Comparison of ENCODE assay signal across 8 cellular contexts in genomic region chr22:26169312-26170111, GRCh38. TPM values are rescaled to one million over a fixed set of nuclear protein-coding genes. Genes with fewer than 3 reads are reported as not detected.
DNase-seq lines count a peak whose midpoint lies in the region; ATAC-seq and TF ChIP-seq lines count a peak whose summit lies in the region.

Gene SEZ6L (plus strand): TSS chr22:26169462. CDS start chr22:26169670, 208 bp downstream.

- WGBS in stomach, 5 donors = 0 to 3% (median 1%) methylated on average over 43 to 91 of the region's 92 CpGs

- H3K27ac Mint-ChIP-seq in IgD-negative memory B cell (peak within 1 kb of the TSS in 1 of 3 donors; percentile 16), T-helper 17 cell (no peak within 1 kb of the TSS)

- H3K36me3 Mint-ChIP-seq in IgD-negative memory B cell = no peaks in the 10 kb centered on the region
- H3K36me3 Mint-ChIP-seq in T-helper 17 cell (ENCODE audit: low read depth) = peaks cover 4% of the 10 kb centered on the region

- H3K36me3 ChIP-seq in stomach = no peaks in the 10 kb centered on the region

- H3K9me3 ChIP-seq in T-helper 17 cell (ENCODE audit: control insufficient read depth, low read length, poor library complexity, severe bottlenecking) = no peaks in the 10 kb centered on the region
- H3K9me3 ChIP-seq in stomach = no peaks in the 10 kb centered on the region

- no peak for DNase-seq in T-helper 17 cell
- peak; percentile 61 for DNase-seq in iPS-NIHi11 (ENCODE audit: low spot score)
- no peak for DNase-seq in stomach
- no peak for DNase-seq in hepatic stellate cell (ENCODE audit: low spot score)
- DNase-seq in HK-2 (ENCODE audit: unreplicated experiment) = no peak
- DNase-seq in ACHN = no peak

- TF ChIP-seq CTCF in stomach (IDR thresholded peaks at IDR 0.05) = no peak

- H3K4me3 ChIP-seq in stomach = peak within 1 kb of the TSS; percentile 38 to 46 (median 44)

- H3K27me3 Mint-ChIP-seq in IgD-negative memory B cell = peaks cover 55% of the 10 kb centered on the region
- H3K27me3 Mint-ChIP-seq in T-helper 17 cell = peaks cover 92% of the 10 kb centered on the region

- H3K4me1 Mint-ChIP-seq in IgD-negative memory B cell (peaks cover 1 to 10% (median 4%) of the 10 kb centered on the region in 3 donors), T-helper 17 cell (peaks cover 6% of the 10 kb centered on the region)

- H3K27ac ChIP-seq in stomach = no peak within 1 kb of the TSS

- intact Hi-C loops in stomach (cut with DNase I; ENCODE audit: low total_unique reads) = no loop called here

- in situ Hi-C loops in ACHN (cut with HindIII; ENCODE audit: low pct_ligation_motif_present, low pct_unique_long_range_greater_than_20kb, low sequenced_read_pairs) = no loop called here

- peaks cover 9 to 27% (median 16%) of the 10 kb centered on the region in 4 donors for H3K4me1 ChIP-seq in stomach

- TF ChIP-seq EP300 in stomach (IDR thresholded peaks at IDR 0.05) = no peak

- no peak for TF ChIP-seq POLR2A in stomach (IDR thresholded peaks at IDR 0.05)

- ATAC-seq in T-helper 17 cell (no peak), HG02759 (IDR thresholded peaks at IDR 0.05; ENCODE audit: unreplicated experiment) (no peak)

- H3K27me3 ChIP-seq in stomach = peaks cover 0 to 96% (median 51%) of the 10 kb centered on the region in 3 donors

- peaks cover 0 to 3% (median 0%) of the 10 kb centered on the region in 3 donors for H3K9me3 Mint-ChIP-seq in IgD-negative memory B cell

- H3K4me3 Mint-ChIP-seq in IgD-negative memory B cell (peak within 1 kb of the TSS; percentile 55 to 87 (median 64)), T-helper 17 cell (peak within 1 kb of the TSS; percentile 31)

RNA-seq across cellular contexts. Expression of gene SEZ6L, which starts in this region (rescaled TPM):
- not detected for polyA plus RNA-seq in IgD-negative memory B cell
- total RNA-seq in T-helper 17 cell = under 1 TPM; 0.07 to 0.13 TPM
- 1 to 10 TPM in 1 of 5 donors, not detected in 4; 1.1 TPM for total RNA-seq in stomach
- polyA plus RNA-seq in stomach = under 1 TPM in 2 of 3 donors, not detected in 1; 0.03 to 0.06 TPM
